ENCODE assay signal across 31 cellular contexts in the genomic region with DNA sequence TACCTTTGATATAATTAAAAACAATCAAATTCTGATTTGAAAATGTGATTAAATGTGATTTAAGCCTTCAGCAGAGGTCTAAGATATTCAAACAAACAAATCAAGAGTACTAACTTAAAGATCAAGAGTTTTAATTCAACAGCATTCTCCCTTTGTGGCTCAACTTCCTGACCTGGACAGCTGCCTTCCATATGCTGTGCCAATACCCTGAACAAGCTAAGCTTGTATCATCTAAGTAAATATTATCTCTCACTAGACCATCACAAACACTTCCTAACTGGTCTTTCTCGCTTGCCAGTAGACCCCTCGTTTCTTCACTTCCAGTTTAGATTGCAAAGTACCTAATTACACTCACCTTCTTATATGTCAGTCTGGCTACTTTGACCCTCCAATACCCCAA. TPM values are rescaled to one million over a fixed set of nuclear protein-coding genes. Genes with fewer than 3 reads are reported as not detected.
DNase-seq lines count a peak whose midpoint lies in the region; ATAC-seq, FAIRE-seq and TF ChIP-seq lines count a peak whose summit lies in the region.
"Had no signal": no experiment of that assay in that cellular context is flagged by ENCODE, and none has a peak within 500 bp of the region (broad histone marks: within the 10 kb centered on the region; RNA-seq: fewer than 3 reads in every experiment).

No MANE protein-coding gene starts in this region.

- BruUV-seq in endothelial cell of umbilical vein (replicated peaks; lab: Mats Ljungman, UMichigan) = no TSS peak

- H3K36me3 Mint-ChIP-seq in naive thymus-derived CD8-positive, alpha-beta T cell = peaks cover 17 to 54% (median 30%) of the 10 kb centered on the region in 3 donors
- H3K36me3 Mint-ChIP-seq: activated naive CD4-positive, alpha-beta T cell treated with anti-CD3 and anti-CD28 coated beads, Interleukin-2, amount 50 U/mL, for 72 hours had no signal

- ATAC-seq in naive thymus-derived CD8-positive, alpha-beta T cell = no peak
- ATAC-seq: activated CD4-positive, CD25-positive, alpha-beta regulatory T cell treated with anti-CD3 and anti-CD28 coated beads, Interleukin-2, amount 50 U/mL, for 24 hours; activated CD8-positive, alpha-beta T cell treated with anti-CD3 and anti-CD28 coated beads for 36 hours; activated naive CD4-positive, alpha-beta T cell treated with anti-CD3 and anti-CD28 coated beads, Interleukin-2, amount 50 U/mL, for 72 hours had no signal

- H3K27me3 Mint-ChIP-seq in naive thymus-derived CD8-positive, alpha-beta T cell = no peaks in the 10 kb centered on the region
- H3K27me3 Mint-ChIP-seq: activated CD8-positive, alpha-beta T cell treated with anti-CD3 and anti-CD28 coated beads for 36 hours; dendritic cell treated with granulocyte-macrophage colony-stimulating factor and Interleukin-4, amounts not matched to agents 40 ng/mL and 50 ng/mL, for 4 days had no signal

- H3K27ac ChIP-seq in endothelial cell of umbilical vein (ENCODE audit: insufficient read depth, low read depth, low read length) (no peak overlapping the region), mesenchymal stem cell (ENCODE audit: low read length, poor library complexity, severe bottlenecking) (no peak overlapping the region)
- H3K27ac ChIP-seq: ascending aorta, HL-60, parathyroid adenoma, spleen, transverse colon had no signal

- peak; percentile 94 for DNase-seq in DMS53 (lab: John Stamatoyannopoulos, UW)
- DNase-seq in LHCN-M2 (ENCODE audit: low read depth) = peak; percentile 51
- DNase-seq in endothelial cell of umbilical vein (ENCODE audit: low read depth, low spot score) = peak; percentile 60
- peak; percentile 17 for DNase-seq in mesenchymal stem cell
- DNase-seq in naive thymus-derived CD8-positive, alpha-beta T cell = no peak
- no peak for DNase-seq in amniotic stem cell (lab: John Stamatoyannopoulos, UW)
- DNase-seq in H7 = no peak
- DNase-seq: activated CD8-positive, alpha-beta T cell treated with anti-CD3 and anti-CD28 coated beads for 36 hours; C1 segment of cervical spinal cord; Caco-2; caudate nucleus; DND-41; head of caudate nucleus; HFFc6; kidney; NCI-H1048; NCI-H187; NCI-H2171; NCI-H526; spleen; transverse colon had no signal

- H3K4me1 ChIP-seq in endothelial cell of umbilical vein (ENCODE audit: control insufficient read depth, extremely low read depth, insufficient read depth, low read length) (peaks cover 6% of the 10 kb centered on the region), mesenchymal stem cell (ENCODE audit: control insufficient read depth, insufficient read depth, low read depth, low read length) (no peaks in the 10 kb centered on the region)
- H3K4me1 ChIP-seq: ascending aorta, Caco-2, parathyroid adenoma, spleen had no signal

- H2AK5ac ChIP-seq in mesenchymal stem cell (ENCODE audit: low read length, severe bottlenecking) = no peak overlapping the region

- H4K91ac ChIP-seq in mesenchymal stem cell (ENCODE audit: low read length) = no peak overlapping the region

- no peaks in the 10 kb centered on the region for H3K27me3 ChIP-seq in endothelial cell of umbilical vein (ENCODE audit: control insufficient read depth in 2 of 2, insufficient read depth in 2 of 2, low read length in 2 of 2)
- H3K27me3 ChIP-seq in mesenchymal stem cell (ENCODE audit: control insufficient read depth in 1 of 2, insufficient read depth in 1 of 2, low read length in 2 of 2) = no peaks in the 10 kb centered on the region
- H3K27me3 ChIP-seq in H7 (ENCODE audit: control insufficient read depth, insufficient read depth, low read length) = no peaks in the 10 kb centered on the region
- H3K27me3 ChIP-seq: ascending aorta, spleen, transverse colon had no signal

- H3K9me3 ChIP-seq in endothelial cell of umbilical vein (replicated peaks; ENCODE audit: control insufficient read depth, insufficient read depth, low read length) (no peaks in the 10 kb centered on the region), mesenchymal stem cell (ENCODE audit: control insufficient read depth, low read length) (no peaks in the 10 kb centered on the region)
- H3K9me3 ChIP-seq: ascending aorta, Caco-2, spleen, transverse colon had no signal

- H3K18ac ChIP-seq in mesenchymal stem cell (ENCODE audit: low read depth in 1 of 2, low read length in 2 of 2) = no peak overlapping the region

- no peak overlapping the region for H2AFZ ChIP-seq in endothelial cell of umbilical vein (ENCODE audit: low read depth, low read length)
- no peak overlapping the region for H2AFZ ChIP-seq in mesenchymal stem cell (ENCODE audit: low read depth, low read length)
- H2AFZ ChIP-seq: parathyroid adenoma had no signal

- dilution Hi-C loops in endothelial cell of umbilical vein (cut with MboI; ENCODE audit: extremely low pct_ligation_motif_present, low sequenced_read_pairs) = no loop called here

- H2BK120ac ChIP-seq in mesenchymal stem cell (ENCODE audit: low read depth, low read length) = no peak overlapping the region

- H3K79me2 ChIP-seq in endothelial cell of umbilical vein (ENCODE audit: control insufficient read depth, insufficient read depth, low read length) = no peaks in the 10 kb centered on the region
- H3K79me2 ChIP-seq: parathyroid adenoma had no signal

- H3K9ac ChIP-seq in endothelial cell of umbilical vein (replicated peaks; ENCODE audit: extremely low read depth, insufficient read depth, low read length) (no peak overlapping the region), mesenchymal stem cell (ENCODE audit: low read length) (no peak overlapping the region)
- H3K9ac ChIP-seq: parathyroid adenoma had no signal

- FAIRE-seq in endothelial cell of umbilical vein (lab: Jason Lieb, UNC) = no peak
- FAIRE-seq: endometrium, kidney, TTC549 had no signal

- no peak overlapping the region for H3K4me3 Mint-ChIP-seq in naive thymus-derived CD8-positive, alpha-beta T cell
- H3K4me3 Mint-ChIP-seq: activated CD8-positive, alpha-beta T cell treated with anti-CD3 and anti-CD28 coated beads for 36 hours; dendritic cell treated with granulocyte-macrophage colony-stimulating factor and Interleukin-4, amounts not matched to agents 40 ng/mL and 50 ng/mL, for 4 days; HFFc6; T-helper 1 cell treated with Interleukin-12 subunit alpha and Interleukin-12 subunit beta and Interleukin-4 antibody, amounts not matched to agents 30 μg/mL and 1 μg/mL, for 36 hours had no signal

- peaks cover 3 to 12% of the 10 kb centered on the region in 2 experiments for H3K36me3 ChIP-seq in endothelial cell of umbilical vein (ENCODE audit: control insufficient read depth in 2 of 2, extremely low read depth in 1 of 2, insufficient read depth in 2 of 2, low read length in 2 of 2)
- peaks cover 4 to 11% of the 10 kb centered on the region in 2 experiments for H3K36me3 ChIP-seq in mesenchymal stem cell (ENCODE audit: control insufficient read depth in 1 of 2, insufficient read depth in 2 of 2, low read depth in 1 of 2, low read length in 2 of 2)
- peaks cover 3% of the 10 kb centered on the region for H3K36me3 ChIP-seq in H7 (replicated peaks; ENCODE audit: control insufficient read depth, insufficient read depth, low read length)

- no peak overlapping the region for H3K4ac ChIP-seq in mesenchymal stem cell (ENCODE audit: low read depth in 1 of 2, low read length in 2 of 2)

- H3K4me3 ChIP-seq in endothelial cell of umbilical vein (replicated peaks in 1 of 3; ENCODE audit: insufficient read depth in 1 of 3, low read depth in 1 of 3, low read length in 3 of 3) (no peak overlapping the region), mesenchymal stem cell (ENCODE audit: insufficient read depth in 1 of 2, low read depth in 1 of 2, low read length in 2 of 2) (no peak overlapping the region), H7 (ENCODE audit: insufficient read depth, low read depth, low read length) (no peak overlapping the region)
- H3K4me3 ChIP-seq: ascending aorta, spleen, transverse colon had no signal

- POLR2A ChIA-PET in endothelial cell of umbilical vein (lab: Charles Lee) = no interaction called here
- POLR2A ChIA-PET in naive thymus-derived CD8-positive, alpha-beta T cell (lab: Charles Lee) = no interaction called here

- no peaks in the 10 kb centered on the region for H3K4me1 Mint-ChIP-seq in naive thymus-derived CD8-positive, alpha-beta T cell

- no peak overlapping the region for H3K14ac ChIP-seq in mesenchymal stem cell (ENCODE audit: low read length in 2 of 2)

- H3K4me2 ChIP-seq in endothelial cell of umbilical vein (ENCODE audit: insufficient read depth, low read length) (no peak overlapping the region), mesenchymal stem cell (ENCODE audit: low read length, poor library complexity, severe bottlenecking) (no peak overlapping the region)

- no peaks in the 10 kb centered on the region for H3K9me1 ChIP-seq in endothelial cell of umbilical vein (replicated peaks; ENCODE audit: control insufficient read depth, extremely low read depth, insufficient read depth, low read length)

- no peaks in the 10 kb centered on the region for H3K9me3 Mint-ChIP-seq in naive thymus-derived CD8-positive, alpha-beta T cell
- H3K9me3 Mint-ChIP-seq: activated CD8-positive, alpha-beta T cell treated with anti-CD3 and anti-CD28 coated beads for 36 hours; activated naive CD4-positive, alpha-beta T cell treated with anti-CD3 and anti-CD28 coated beads, Interleukin-2, amount 50 U/mL, for 72 hours; dendritic cell treated with granulocyte-macrophage colony-stimulating factor and Interleukin-4, amounts not matched to agents 40 ng/mL and 50 ng/mL, for 4 days; HFFc6; T-helper 1 cell treated with Interleukin-12 subunit alpha and Interleukin-12 subunit beta and Interleukin-4 antibody, amounts not matched to agents 30 μg/mL and 1 μg/mL, for 36 hours had no signal

- no peak for TF ChIP-seq POLR2A in endothelial cell of umbilical vein (IDR thresholded peaks at IDR 0.05; ENCODE audit: low read depth, low read length)

- WGBS in mesenchymal stem cell = 75% methylated on average over 2 of the region's 2 CpGs

- no peaks in the 10 kb centered on the region for H4K20me1 ChIP-seq in endothelial cell of umbilical vein (replicated peaks; ENCODE audit: control insufficient read depth, extremely low read depth, insufficient read depth, low read length)

- H3K23ac ChIP-seq in mesenchymal stem cell (ENCODE audit: low read length in 2 of 2) = no peak overlapping the region

- intact Hi-C loops in endothelial cell of umbilical vein (cut with micrococcal nuclease) = no loop called here

- H2BK15ac ChIP-seq in mesenchymal stem cell (ENCODE audit: low read depth, poor library complexity, severe bottlenecking) = no peak overlapping the region

- no peak overlapping the region for H4K8ac ChIP-seq in mesenchymal stem cell (ENCODE audit: low read length)

- CTCF ChIA-PET in endothelial cell of umbilical vein (lab: Charles Lee) = interaction anchor here (0.9 to 1.3 kb wide), 3 partner anchors 26 to 102 kb away, joined by 3 to 9 read pairs (median 6); no protein-coding TSS in a partner anchor

- H2BK5ac ChIP-seq in mesenchymal stem cell (ENCODE audit: low read depth, low read length, poor library complexity, severe bottlenecking) = no peak overlapping the region

- no peak for TF ChIP-seq CTCF in endothelial cell of umbilical vein (IDR thresholded peaks at IDR 0.05; ENCODE audit: extremely low read depth in 1 of 2, insufficient read depth in 1 of 2, low read depth in 1 of 2, low read length in 2 of 2)

- no peaks in the 10 kb centered on the region for H3K79me1 ChIP-seq in mesenchymal stem cell (replicated peaks; ENCODE audit: low read length, poor library complexity, severe bottlenecking)

- H3K27ac Mint-ChIP-seq in naive thymus-derived CD8-positive, alpha-beta T cell = no peak overlapping the region
- H3K27ac Mint-ChIP-seq: activated CD8-positive, alpha-beta T cell treated with anti-CD3 and anti-CD28 coated beads for 36 hours; activated naive CD4-positive, alpha-beta T cell treated with anti-CD3 and anti-CD28 coated beads, Interleukin-2, amount 50 U/mL, for 72 hours; dendritic cell treated with granulocyte-macrophage colony-stimulating factor and Interleukin-4, amounts not matched to agents 40 ng/mL and 50 ng/mL, for 4 days; HFFc6; T-helper 1 cell treated with Interleukin-12 subunit alpha and Interleukin-12 subunit beta and Interleukin-4 antibody, amounts not matched to agents 30 μg/mL and 1 μg/mL, for 36 hours had no signal

- H2BK12ac ChIP-seq in mesenchymal stem cell (ENCODE audit: low read length in 2 of 2) = no peak overlapping the region

RNA-seq across cellular contexts. Expression of gene P4HA3, which starts 35.9 kb away (rescaled TPM):
- total RNA-seq in LHCN-M2 (2014; rRNA removed) (3.1 TPM in 2 replicates), endothelial cell of umbilical vein (15.0 and 26.9 TPM in 2 replicates)
- polyA plus RNA-seq in LHCN-M2 (2012) = 1.4 TPM
- polyA plus RNA-seq in endothelial cell of umbilical vein = 34.1 and 40.0 TPM in 2 replicates
- 38.9 and 43.6 TPM in 2 replicates for polyA plus RNA-seq in endothelial cell of umbilical vein (2011; cell fraction: cytosol; rRNA removed)
- polyA plus RNA-seq in endothelial cell of umbilical vein (2011; cell fraction: nucleus; rRNA removed) = 27.3 and 29.6 TPM in 2 replicates
- 19.9 and 27.2 TPM in 2 replicates for polyA plus RNA-seq in endothelial cell of umbilical vein (2012)
- 19.4 and 33.2 TPM in 2 replicates for polyA minus RNA-seq in endothelial cell of umbilical vein
- not detected for polyA minus RNA-seq in endothelial cell of umbilical vein (2011; cell fraction: cytosol; rRNA and poly(A)+ RNA removed)
- polyA minus RNA-seq in endothelial cell of umbilical vein (2011; cell fraction: nucleus; rRNA and poly(A)+ RNA removed) = 5.5 and 8.7 TPM in 2 replicates
- polyA plus RNA-seq in mesenchymal stem cell (2013, experiment 1 of 2) = 1.9 TPM
- 2.2 TPM for polyA plus RNA-seq in mesenchymal stem cell (2013, experiment 2 of 2)
- total RNA-seq in naive thymus-derived CD8-positive, alpha-beta T cell = not detected
- not detected for polyA plus RNA-seq in naive thymus-derived CD8-positive, alpha-beta T cell
- 0.14 TPM in 1 of 2 replicates, not detected in the other for total RNA-seq in H7 (2014; rRNA removed; shearing (Covaris generic))
- total RNA-seq: activated CD8-positive, alpha-beta T cell treated with anti-CD3 and anti-CD28 coated beads for 36 hours; activated naive CD4-positive, alpha-beta T cell treated with anti-CD3 and anti-CD28 coated beads, Interleukin-2, amount 50 U/mL, for 72 hours; Caco-2 had no signal
- polyA plus RNA-seq: neural cell had no signal

RNA-seq across cellular contexts. Expression of gene PGM2L1, which starts 50.9 kb away (rescaled TPM):
- total RNA-seq in LHCN-M2 (2014; rRNA removed) = 22.6 and 27.0 TPM in 2 replicates
- polyA plus RNA-seq in LHCN-M2 (2012) = 6.6 TPM
- total RNA-seq in endothelial cell of umbilical vein = 24.7 and 31.4 TPM in 2 replicates
- 7.6 and 7.9 TPM in 2 replicates for polyA plus RNA-seq in endothelial cell of umbilical vein
- polyA plus RNA-seq in endothelial cell of umbilical vein (2011; cell fraction: cytosol; rRNA removed) = 7.3 and 7.6 TPM in 2 replicates
- 13.2 and 13.7 TPM in 2 replicates for polyA plus RNA-seq in endothelial cell of umbilical vein (2011; cell fraction: nucleus; rRNA removed)
- polyA plus RNA-seq in endothelial cell of umbilical vein (2012) = 13.4 and 13.8 TPM in 2 replicates
- polyA minus RNA-seq in endothelial cell of umbilical vein = 19.4 and 20.6 TPM in 2 replicates
- 1.4 TPM for polyA minus RNA-seq in endothelial cell of umbilical vein (2011; cell fraction: cytosol; rRNA and poly(A)+ RNA removed)
- polyA minus RNA-seq in endothelial cell of umbilical vein (2011; cell fraction: nucleus; rRNA and poly(A)+ RNA removed) = 34.7 and 60.6 TPM in 2 replicates
- 2.2 TPM for polyA plus RNA-seq in mesenchymal stem cell (2013, experiment 1 of 2)
- polyA plus RNA-seq in mesenchymal stem cell (2013, experiment 2 of 2) = 2.1 TPM
- 10 to 100 TPM; 11.0 to 11.5 TPM for total RNA-seq in naive thymus-derived CD8-positive, alpha-beta T cell
- polyA plus RNA-seq in naive thymus-derived CD8-positive, alpha-beta T cell = 1 to 10 TPM; 2.8 to 2.9 (median 2.9) TPM
- total RNA-seq in H7 (2014; rRNA removed; shearing (Covaris generic)) = 13.4 and 17.9 TPM in 2 replicates

Comparison
In these comparisons a context has a peak if more than half of its experiments do, and no peak if none do; other contexts are left out.
1. DNase-seq: peak in DMS53 (single experiment), LHCN-M2 (single experiment), endothelial cell of umbilical vein (single experiment) and mesenchymal stem cell (single experiment); none in naive thymus-derived CD8-positive, alpha-beta T cell (0 of 10), amniotic stem cell (single experiment) and H7 (single experiment).